In genomic region chr7:159075563-159076238, GRCh38 we compare ENCODE assay signal across 1 cellular context.
TF ChIP-seq lines count a peak whose summit lies in the region.

No MANE protein-coding gene starts in this region.

TF ChIP-seq in K562, 482 proteins besides CTCF, POLR2A, EP300 and RAD21:
- no peak for TF ChIP-seq ZNF239 (CRISPR knock-in tag; IDR thresholded peaks at IDR 0.05)
- peak; percentile 62 for TF ChIP-seq DACH1 (IDR thresholded peaks at IDR 0.05; ENCODE audit: partially characterized antibody)
